Comparison of ENCODE assay signal across 10 cellular contexts in genomic region chr1:84956097-84956496, GRCh38. TPM values are rescaled to one million over a fixed set of nuclear protein-coding genes. Genes with fewer than 3 reads are reported as not detected.
"Had no signal": no experiment of that assay in that cellular context is flagged by ENCODE, and none has a peak within 500 bp of the region (broad histone marks: within the 10 kb centered on the region; RNA-seq: fewer than 3 reads in every experiment).

No MANE protein-coding gene starts in this region.

- ATAC-seq: HCT116 had no signal

- H3K27ac Mint-ChIP-seq: HFFc6 had no signal

- H3K4me3 Mint-ChIP-seq: HFFc6 had no signal

- H3K4me3 ChIP-seq: HAP-1, K562 had no signal

- H3K9me3 ChIP-seq: HAP-1 had no signal

- FAIRE-seq: HTR-8/SVneo, K562 had no signal

- DNase-seq: GOT3, H7, HFFc6, IMR-90, KG1 had no signal

- H3K9me3 Mint-ChIP-seq: HFFc6 had no signal

RNA-seq across cellular contexts. Expression of gene MCOLN2, which starts 40.8 kb away (rescaled TPM):
- total RNA-seq: HT-29 had no signal
- polyA plus RNA-seq: K562 had no signal
